ENCODE assay signal across 22 cellular contexts in genomic region chr18:3599235-3599634, GRCh38.
DNase-seq lines count a peak whose midpoint lies in the region; ATAC-seq, FAIRE-seq and TF ChIP-seq lines count a peak whose summit lies in the region.
"Had no signal": no experiment of that assay in that cellular context is flagged by ENCODE, and none has a peak within 500 bp of the region (broad histone marks: within the 10 kb centered on the region; RNA-seq: fewer than 3 reads in every experiment).

No MANE protein-coding gene starts in this region.

- peaks cover 37% of the 10 kb centered on the region for H3K36me3 Mint-ChIP-seq in endodermal cell (ENCODE audit: low read depth)
- peaks cover 2% of the 10 kb centered on the region for H3K36me3 Mint-ChIP-seq in T-helper 17 cell (ENCODE audit: low read depth)

- H3K27me3 Mint-ChIP-seq in endodermal cell (ENCODE audit: insufficient read depth) (no peaks in the 10 kb centered on the region), T-helper 17 cell (no peaks in the 10 kb centered on the region)
- H3K27me3 Mint-ChIP-seq: activated naive CD8-positive, alpha-beta T cell treated with anti-CD3 and anti-CD28 coated beads, Interleukin-2, amount 10 ng/mL, durations not matched to agents 7 days and 5 days had no signal

- no peak for ATAC-seq in A549
- no peak for ATAC-seq in T-helper 17 cell
- no peak for ATAC-seq in GM19035 (IDR thresholded peaks at IDR 0.05; ENCODE audit: unreplicated experiment)
- ATAC-seq: body of pancreas had no signal

- H3K4me3 ChIP-seq in A549 (no peak overlapping the region), OCI-LY1 (ENCODE audit: low read depth, low read length, poor library complexity, severe bottlenecking) (no peak overlapping the region), endodermal cell (ENCODE audit: low read length) (no peak overlapping the region)
- H3K4me3 ChIP-seq: BLaER1, body of pancreas, suprapubic skin had no signal

- DNase-seq in NCI-H510A treated with DMSO at 0.1 percent for 48 hours (lab: John Stamatoyannopoulos, UW) (peak; percentile 25), NCI-H510A (lab: John Stamatoyannopoulos, UW) (no peak), A549 (ENCODE audit: low read depth in 1 of 2, low spot score in 1 of 2) (no peak), endodermal cell (peak; percentile 81), T-helper 17 cell (no peak), NK-92 (lab: John Stamatoyannopoulos, UW; ENCODE audit: unreplicated experiment) (no peak)
- DNase-seq: activated naive CD8-positive, alpha-beta T cell treated with anti-CD3 and anti-CD28 coated beads, Interleukin-2, amount 10 ng/mL, durations not matched to agents 7 days and 5 days; body of pancreas; cortex of kidney; KBM-7; NCI-H187; NCI-H2227 treated with DMSO at 0.1 percent for 48 hours; retina; stimulated activated CD4-positive, alpha-beta T cell treated with anti-CD3 and anti-CD28 coated beads, Interleukin-12 subunit alpha, Interleukin-12 subunit beta, amount 100 ng/mL, for 4 hours had no signal

- H3K27me3 ChIP-seq in OCI-LY1 (ENCODE audit: insufficient read depth, low read length): no peaks in the 10 kb centered on the region
- H3K27me3 ChIP-seq in endodermal cell (ENCODE audit: control insufficient read depth, insufficient read depth, low read length, poor library complexity, severe bottlenecking): no peaks in the 10 kb centered on the region
- H3K27me3 ChIP-seq: body of pancreas, suprapubic skin had no signal

- H2AFZ ChIP-seq in OCI-LY1 (ENCODE audit: low read length): no peak overlapping the region

- no peak for TF ChIP-seq RAD21 in A549 (conservative IDR thresholded peaks at IDR 0.05 in 1 of 2, IDR thresholded peaks at IDR 0.05 in 1 of 2)

- no peaks in the 10 kb centered on the region for H3K9me2 ChIP-seq in OCI-LY1 (ENCODE audit: low read depth, low read length)

- TF ChIP-seq POLR2A in A549 (IDR thresholded peaks at IDR 0.05; ENCODE audit: low read length): no peak

- H3K27ac Mint-ChIP-seq in endodermal cell: peak overlapping the region; percentile 48
- no peak overlapping the region for H3K27ac Mint-ChIP-seq in T-helper 17 cell
- H3K27ac Mint-ChIP-seq: activated naive CD8-positive, alpha-beta T cell treated with anti-CD3 and anti-CD28 coated beads, Interleukin-2, amount 10 ng/mL, durations not matched to agents 7 days and 5 days had no signal

- no peak overlapping the region for H3K9ac ChIP-seq in OCI-LY1 (ENCODE audit: low read length)
- H3K9ac ChIP-seq in endodermal cell (ENCODE audit: extremely low read depth, low read length, poor library complexity, severe bottlenecking): no peak overlapping the region
- H3K9ac ChIP-seq: BLaER1 had no signal

- FAIRE-seq in A549 (lab: Jason Lieb, UNC): no peak
- FAIRE-seq: A204.1, D721Med, GM18507 had no signal

- H3K4me3 Mint-ChIP-seq in endodermal cell: no peak overlapping the region
- no peak overlapping the region for H3K4me3 Mint-ChIP-seq in T-helper 17 cell
- H3K4me3 Mint-ChIP-seq: activated naive CD8-positive, alpha-beta T cell treated with anti-CD3 and anti-CD28 coated beads, Interleukin-2, amount 10 ng/mL, durations not matched to agents 7 days and 5 days; activated T-helper 1 cell treated with anti-CD3 and anti-CD28 coated beads, Interleukin-12 subunit alpha, Interleukin-12 subunit beta, Interleukin-2, Interleukin-4 antibody, amounts not matched to agents 30 ng/mL and 10 ng/mL and 1 ng/mL, durations not matched to agents 14 hours and 24 hours and 36 hours had no signal

- TF ChIP-seq EP300 in A549 (IDR thresholded peaks at IDR 0.05): no peak

- peaks cover 76% of the 10 kb centered on the region for H3K4me1 ChIP-seq in A549
- H3K4me1 ChIP-seq in OCI-LY1 (ENCODE audit: insufficient read depth, low read length, severe bottlenecking): peaks cover 56% of the 10 kb centered on the region
- peaks cover 9% of the 10 kb centered on the region for H3K4me1 ChIP-seq in endodermal cell (ENCODE audit: control insufficient read depth, insufficient read depth, low read length)

- H3K9me3 Mint-ChIP-seq in endodermal cell: no peaks in the 10 kb centered on the region
- H3K9me3 Mint-ChIP-seq: activated naive CD8-positive, alpha-beta T cell treated with anti-CD3 and anti-CD28 coated beads, Interleukin-2, amount 10 ng/mL, durations not matched to agents 7 days and 5 days; activated T-helper 1 cell treated with anti-CD3 and anti-CD28 coated beads, Interleukin-12 subunit alpha, Interleukin-12 subunit beta, Interleukin-2, Interleukin-4 antibody, amounts not matched to agents 30 ng/mL and 10 ng/mL and 1 ng/mL, durations not matched to agents 14 hours and 24 hours and 36 hours had no signal

- H3K36me3 ChIP-seq in OCI-LY1 (ENCODE audit: insufficient read depth, low read length) (0 out of 2 replicates have a peak, but pooled peaks cover 5% of the 10 kb centered on the region), endodermal cell (ENCODE audit: control insufficient read depth, insufficient read depth, low read length) (peaks cover 7% of the 10 kb centered on the region)
- H3K36me3 ChIP-seq: BLaER1, suprapubic skin had no signal

- H3K9me3 ChIP-seq in A549: no peaks in the 10 kb centered on the region
- H3K9me3 ChIP-seq in OCI-LY1 (ENCODE audit: low read length): no peaks in the 10 kb centered on the region
- H3K9me3 ChIP-seq in endodermal cell (ENCODE audit: control insufficient read depth, low read length): no peaks in the 10 kb centered on the region
- no peaks in the 10 kb centered on the region for H3K9me3 ChIP-seq in T-helper 17 cell (ENCODE audit: control insufficient read depth, low read length, poor library complexity, severe bottlenecking)
- H3K9me3 ChIP-seq: BLaER1, body of pancreas, suprapubic skin had no signal

- peak overlapping the region; percentile 98 to 100 for H3K27ac ChIP-seq in A549
- H3K27ac ChIP-seq in OCI-LY1 (ENCODE audit: low read depth, low read length, poor library complexity, severe bottlenecking): peak overlapping the region; percentile 17
- no peak overlapping the region for H3K27ac ChIP-seq in endodermal cell (ENCODE audit: low read depth, low read length)
- H3K27ac ChIP-seq: BLaER1, body of pancreas, suprapubic skin had no signal

- WGBS in A549 (ENCODE audit: missing lambda C conversion rate): 85% methylated on average over 6 of the region's 6 CpGs
- WGBS in endodermal cell (ENCODE audit: insufficient coverage in 1 of 2, insufficient read length in 1 of 2), 2 experiments: 88 to 96% methylated on average over 4 to 6 of the region's 6 CpGs

- POLR2A ChIA-PET in A549 (lab: Yijun Ruan, JAX): no interaction called here

- no peaks in the 10 kb centered on the region for H4K20me1 ChIP-seq in OCI-LY1 (ENCODE audit: insufficient read depth, low read length)
- H4K20me1 ChIP-seq: BLaER1 had no signal

- no peaks in the 10 kb centered on the region for H3K79me2 ChIP-seq in OCI-LY1 (ENCODE audit: insufficient read depth, low read length)

- no peak for TF ChIP-seq CTCF in A549 (IDR thresholded peaks at IDR 0.05)
- no peak for TF ChIP-seq CTCF in OCI-LY1 (IDR thresholded peaks at IDR 0.05; ENCODE audit: low read length)
- no peak for TF ChIP-seq CTCF in endodermal cell (conservative IDR thresholded peaks at IDR 0.05)

- H3K4me1 Mint-ChIP-seq in endodermal cell (peaks cover 42% of the 10 kb centered on the region), T-helper 17 cell (peaks cover 30% of the 10 kb centered on the region)

- CTCF ChIA-PET in A549 (lab: Yijun Ruan, JAX): interaction anchor here (0.6 to 13.2 kb wide), 4 partner anchors 17 to 270 kb away, joined by 3 to 136 read pairs (median 3); no protein-coding TSS in a partner anchor

- H3F3A ChIP-seq in OCI-LY1 (ENCODE audit: insufficient read depth, low read length): no peaks in the 10 kb centered on the region

- H3K4me2 ChIP-seq in A549 (no peak overlapping the region), OCI-LY1 (ENCODE audit: low read length) (no peak overlapping the region)
- H3K4me2 ChIP-seq: BLaER1 had no signal

TF ChIP-seq in A549, 52 proteins besides CTCF, POLR2A, EP300 and RAD21 (continues in another document):
- no peak for TF ChIP-seq JUN (IDR thresholded peaks at IDR 0.05)
- no peak for TF ChIP-seq ESRRA (IDR thresholded peaks at IDR 0.05; ENCODE audit: borderline replicate concordance, low read length)
- TF ChIP-seq BCL3 (IDR thresholded peaks at IDR 0.05): no peak
- TF ChIP-seq BHLHE40 (IDR thresholded peaks at IDR 0.05; ENCODE audit: low read depth, low read length): no peak
- TF ChIP-seq MYC (IDR thresholded peaks at IDR 0.05; ENCODE audit: borderline replicate concordance, low read length): no peak
- no peak for TF ChIP-seq ZSCAN20 (CRISPR knock-in tag; IDR thresholded peaks at IDR 0.05)
- no peak for TF ChIP-seq EHF (CRISPR knock-in tag; IDR thresholded peaks at IDR 0.05)

Comparison
In these comparisons a context has a peak if more than half of its experiments do, and no peak if none do; other contexts are left out.
1. DNase-seq: peak in NCI-H510A treated with DMSO at 0.1 percent for 48 hours (single experiment) and endodermal cell (single experiment); none in NCI-H510A (single experiment), A549 (0 of 2), T-helper 17 cell (0 of 3) and NK-92 (single experiment).